ENCODE assay signal across 30 cellular contexts in the genomic region with DNA sequence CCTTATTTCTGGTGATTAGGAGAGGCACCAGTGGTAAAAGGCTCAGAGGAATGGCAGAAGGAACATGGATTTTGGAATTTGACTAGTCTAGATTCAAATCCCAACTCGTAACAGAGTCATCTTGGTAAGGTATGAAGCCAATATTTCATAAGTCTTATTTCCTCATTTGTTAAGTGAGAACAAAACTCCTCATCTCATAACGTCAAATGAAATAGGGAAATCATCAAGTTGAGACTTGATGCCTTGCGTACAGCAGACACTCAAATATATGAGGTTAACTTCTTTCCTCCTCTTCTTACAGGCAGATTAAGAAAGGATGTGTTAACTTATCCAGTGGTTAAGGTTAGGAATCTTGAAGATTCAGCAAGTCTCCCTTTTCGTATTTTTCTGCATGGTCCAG.
"Had no signal": no experiment of that assay in that cellular context is flagged by ENCODE, and none has a peak within 500 bp of the region (broad histone marks: within the 10 kb centered on the region; RNA-seq: fewer than 3 reads in every experiment).

No MANE protein-coding gene starts in this region.

- DNase-seq: activated CD4-positive, alpha-beta T cell treated with anti-CD3 and anti-CD28 coated beads, Interleukin-2, amount 10 ng/mL, durations not matched to agents 24 days and 14 days; activated CD4-positive, alpha-beta T cell treated with anti-CD3 and anti-CD28 coated beads, Interleukin-2, amount 50 U/mL, for 4 hours; activated CD8-positive, alpha-beta T cell treated with anti-CD3 and anti-CD28 coated beads for 36 hours; activated effector memory CD4-positive, alpha-beta T cell treated with anti-CD3 and anti-CD28 coated beads, Interleukin-2, amount 50 U/mL, for 16 hours; activated naive CD4-positive, alpha-beta T cell; activated naive CD4-positive, alpha-beta T cell treated with anti-CD3 and anti-CD28 coated beads, Interleukin-2, amount 50 U/mL, for 16 hours; activated naive CD8-positive, alpha-beta T cell treated with anti-CD3 and anti-CD28 coated beads for 36 hours; activated T-cell treated with anti-CD3 and anti-CD28 coated beads, Interleukin-2, amount 50 U/mL, for 1 hour; activated T-cell treated with anti-CD3 and anti-CD28 coated beads, Interleukin-2, amount 50 U/mL, for 72 hours; amniotic stem cell; aorta; Kasumi-1; KG1; MG63; NCI-H1048; NCI-H1105 treated with DMSO at 0.1 percent for 48 hours; NCI-H1436 treated with DMSO at 0.1 percent for 48 hours; NCI-H1694 treated with DMSO at 0.1 percent for 48 hours; NCI-H2029; NCI-H345; NCI-H524 treated with DMSO at 0.1 percent for 48 hours; PC-3; Peyer's patch; RPMI8226; SHP77 treated with DMSO at 0.1 percent for 48 hours; SW 1271; T-helper 1 cell; T-helper 2 cell; T-helper 9 cell had no signal

- H3K27ac ChIP-seq: Peyer's patch had no signal

- H3K27ac Mint-ChIP-seq: activated CD4-positive, alpha-beta T cell treated with anti-CD3 and anti-CD28 coated beads, Interleukin-2, amount 10 ng/mL, durations not matched to agents 24 days and 14 days; activated CD8-positive, alpha-beta T cell treated with anti-CD3 and anti-CD28 coated beads for 36 hours; activated naive CD8-positive, alpha-beta T cell treated with anti-CD3 and anti-CD28 coated beads for 36 hours; activated T-cell treated with anti-CD3 and anti-CD28 coated beads, Interleukin-2, amount 50 U/mL, for 72 hours; activated T-helper 17 cell treated with anti-CD3 and anti-CD28 coated beads, Interleukin-2, amount 50 U/mL, for 72 hours had no signal

- H3K36me3 Mint-ChIP-seq: activated naive CD8-positive, alpha-beta T cell treated with anti-CD3 and anti-CD28 coated beads for 36 hours had no signal

- H3K4me3 Mint-ChIP-seq: activated CD4-positive, alpha-beta T cell treated with anti-CD3 and anti-CD28 coated beads, Interleukin-2, amount 10 ng/mL, durations not matched to agents 24 days and 14 days; activated CD8-positive, alpha-beta T cell treated with anti-CD3 and anti-CD28 coated beads for 36 hours; activated naive CD8-positive, alpha-beta T cell treated with anti-CD3 and anti-CD28 coated beads for 36 hours; activated T-cell treated with anti-CD3 and anti-CD28 coated beads, Interleukin-2, amount 50 U/mL, for 72 hours; activated T-helper 17 cell treated with anti-CD3 and anti-CD28 coated beads, Interleukin-2, amount 50 U/mL, for 72 hours had no signal

- H3K36me3 ChIP-seq: MG63, Peyer's patch had no signal

- H3K9me3 ChIP-seq: MG63, Peyer's patch had no signal

- ATAC-seq: activated CD8-positive, alpha-beta T cell treated with anti-CD3 and anti-CD28 coated beads for 36 hours; activated T-cell treated with anti-CD3 and anti-CD28 coated beads, Interleukin-2, amount 50 U/mL, for 72 hours; activated T-helper 17 cell treated with anti-CD3 and anti-CD28 coated beads, Interleukin-2, amount 50 U/mL, for 72 hours; PC-3 had no signal

- H3K27me3 ChIP-seq: MG63, Peyer's patch had no signal

- H3K4me1 Mint-ChIP-seq: activated CD4-positive, alpha-beta T cell treated with anti-CD3 and anti-CD28 coated beads, Interleukin-2, amount 10 ng/mL, durations not matched to agents 24 days and 14 days; activated T-helper 17 cell treated with anti-CD3 and anti-CD28 coated beads, Interleukin-2, amount 50 U/mL, for 72 hours had no signal

- H3K4me3 ChIP-seq: MG63, Peyer's patch had no signal

- H3K27me3 Mint-ChIP-seq: activated CD8-positive, alpha-beta T cell treated with anti-CD3 and anti-CD28 coated beads for 36 hours; activated T-helper 17 cell treated with anti-CD3 and anti-CD28 coated beads, Interleukin-2, amount 50 U/mL, for 72 hours had no signal

- H3K4me1 ChIP-seq: Peyer's patch had no signal

- H3K9me3 Mint-ChIP-seq: activated CD8-positive, alpha-beta T cell treated with anti-CD3 and anti-CD28 coated beads for 36 hours; activated naive CD8-positive, alpha-beta T cell treated with anti-CD3 and anti-CD28 coated beads for 36 hours; activated T-helper 17 cell treated with anti-CD3 and anti-CD28 coated beads, Interleukin-2, amount 50 U/mL, for 72 hours had no signal
